Comparison of ENCODE assay signal across 8 cellular contexts in genomic region chr5:53109041-53109435, GRCh38. TPM values are rescaled to one million over a fixed set of nuclear protein-coding genes. Genes with fewer than 3 reads are reported as not detected.
A peak's percentile ranks its signal among the peaks of the same experiment; 100 is the strongest.
DNase-seq lines count a peak whose midpoint lies in the region; ATAC-seq and TF ChIP-seq lines count a peak whose summit lies in the region.

No MANE protein-coding gene starts in this region.

- H3K9me3 Mint-ChIP-seq in immature natural killer cell, result no peaks in the 10 kb centered on the region
- H3K9me3 Mint-ChIP-seq in stimulated activated effector memory CD8-positive, alpha-beta T cell treated with anti-CD3 and anti-CD28 coated beads, Interleukin-12 subunit alpha, Interleukin-12 subunit beta, amount 100 ng/mL, for 72 hours, result no peaks in the 10 kb centered on the region

- H3K27me3 Mint-ChIP-seq in immature natural killer cell (ENCODE audit: low read depth in 3 of 3), result peaks cover 0 to 1% (median 0%) of the 10 kb centered on the region in 3 donors

- peak overlapping the region; percentile 77 to 95 (median 88) for H3K27ac Mint-ChIP-seq in immature natural killer cell
- peak overlapping the region; percentile 89 for H3K27ac Mint-ChIP-seq in stimulated activated effector memory CD8-positive, alpha-beta T cell treated with anti-CD3 and anti-CD28 coated beads, Interleukin-12 subunit alpha, Interleukin-12 subunit beta, amount 100 ng/mL, for 72 hours

- H3K36me3 ChIP-seq in KOPT-K1 (ENCODE audit: insufficient read depth, low read length) (peaks cover 25% of the 10 kb centered on the region), adipocyte (ENCODE audit: control insufficient read depth, insufficient read depth, low read length, severe bottlenecking) (no peaks in the 10 kb centered on the region)

- H3K36me3 Mint-ChIP-seq in immature natural killer cell, result peaks cover 0 to 11% (median 0%) of the 10 kb centered on the region in 3 donors
- no peaks in the 10 kb centered on the region for H3K36me3 Mint-ChIP-seq in stimulated activated effector memory CD8-positive, alpha-beta T cell treated with anti-CD3 and anti-CD28 coated beads, Interleukin-12 subunit alpha, Interleukin-12 subunit beta, amount 100 ng/mL, for 72 hours

- peak; percentile 59 for DNase-seq in adipocyte (ENCODE audit: low read depth)
- no peak for DNase-seq in immature natural killer cell
- DNase-seq in stimulated activated effector memory CD8-positive, alpha-beta T cell treated with anti-CD3 and anti-CD28 coated beads, Interleukin-12 subunit alpha, Interleukin-12 subunit beta, amount 100 ng/mL, for 72 hours (ENCODE audit: low spot score in 2 of 2), result no peak
- DNase-seq in NK-92 (lab: John Stamatoyannopoulos, UW; ENCODE audit: unreplicated experiment), result no peak
- DNase-seq in kidney glomerular epithelial cell (lab: John Stamatoyannopoulos, UW), result no peak

- H3K9me3 ChIP-seq in KOPT-K1 (ENCODE audit: insufficient read depth, low read length, poor library complexity, severe bottlenecking) (no peaks in the 10 kb centered on the region), adipocyte (ENCODE audit: control insufficient read depth, low read length) (no peaks in the 10 kb centered on the region)

- peak overlapping the region; percentile 66 for H3K27ac ChIP-seq in KOPT-K1 (ENCODE audit: low read depth, low read length, poor library complexity, severe bottlenecking)

- peak overlapping the region; percentile 78 for H3K4me3 ChIP-seq in GM12875 (ENCODE audit: low read depth, low read length)
- peak overlapping the region; percentile 97 for H3K4me3 ChIP-seq in adipocyte (ENCODE audit: low read length)

- no peak for TF ChIP-seq CTCF in GM12875 (IDR thresholded peaks at IDR 0.05; ENCODE audit: borderline replicate concordance, insufficient read depth, low read depth, low read length)

- peak; percentile 19 for ATAC-seq in GM21723 (IDR thresholded peaks at IDR 0.05; ENCODE audit: unreplicated experiment)
- peak; percentile 15 for ATAC-seq in stimulated activated effector memory CD8-positive, alpha-beta T cell treated with anti-CD3 and anti-CD28 coated beads, Interleukin-12 subunit alpha, Interleukin-12 subunit beta, amount 100 ng/mL, for 72 hours

- no peaks in the 10 kb centered on the region for H3K27me3 ChIP-seq in adipocyte (replicated peaks; ENCODE audit: control insufficient read depth, insufficient read depth, low read length)

- peak overlapping the region; percentile 95 for H3K9ac ChIP-seq in adipocyte (ENCODE audit: low read length)

- peak overlapping the region; percentile 90 to 97 (median 95) for H3K4me3 Mint-ChIP-seq in immature natural killer cell
- H3K4me3 Mint-ChIP-seq in stimulated activated effector memory CD8-positive, alpha-beta T cell treated with anti-CD3 and anti-CD28 coated beads, Interleukin-12 subunit alpha, Interleukin-12 subunit beta, amount 100 ng/mL, for 72 hours, result peak overlapping the region; percentile 89

- H3K4me1 Mint-ChIP-seq in immature natural killer cell, result peaks cover 27 to 55% of the 10 kb centered on the region in 2 donors
- peaks cover 28% of the 10 kb centered on the region for H3K4me1 Mint-ChIP-seq in stimulated activated effector memory CD8-positive, alpha-beta T cell treated with anti-CD3 and anti-CD28 coated beads, Interleukin-12 subunit alpha, Interleukin-12 subunit beta, amount 100 ng/mL, for 72 hours

- H3K4me1 ChIP-seq in adipocyte (ENCODE audit: control insufficient read depth, insufficient read depth, low read length), result peaks cover 17% of the 10 kb centered on the region

RNA-seq across cellular contexts. Expression of gene MOCS2, which starts 0.5 kb away (rescaled TPM):
- polyA plus RNA-seq in immature natural killer cell, result 10 to 100 TPM; 33.3 to 59.9 (median 40.7) TPM
